8 cellular contexts compared by ENCODE assay signal in the genomic region with DNA sequence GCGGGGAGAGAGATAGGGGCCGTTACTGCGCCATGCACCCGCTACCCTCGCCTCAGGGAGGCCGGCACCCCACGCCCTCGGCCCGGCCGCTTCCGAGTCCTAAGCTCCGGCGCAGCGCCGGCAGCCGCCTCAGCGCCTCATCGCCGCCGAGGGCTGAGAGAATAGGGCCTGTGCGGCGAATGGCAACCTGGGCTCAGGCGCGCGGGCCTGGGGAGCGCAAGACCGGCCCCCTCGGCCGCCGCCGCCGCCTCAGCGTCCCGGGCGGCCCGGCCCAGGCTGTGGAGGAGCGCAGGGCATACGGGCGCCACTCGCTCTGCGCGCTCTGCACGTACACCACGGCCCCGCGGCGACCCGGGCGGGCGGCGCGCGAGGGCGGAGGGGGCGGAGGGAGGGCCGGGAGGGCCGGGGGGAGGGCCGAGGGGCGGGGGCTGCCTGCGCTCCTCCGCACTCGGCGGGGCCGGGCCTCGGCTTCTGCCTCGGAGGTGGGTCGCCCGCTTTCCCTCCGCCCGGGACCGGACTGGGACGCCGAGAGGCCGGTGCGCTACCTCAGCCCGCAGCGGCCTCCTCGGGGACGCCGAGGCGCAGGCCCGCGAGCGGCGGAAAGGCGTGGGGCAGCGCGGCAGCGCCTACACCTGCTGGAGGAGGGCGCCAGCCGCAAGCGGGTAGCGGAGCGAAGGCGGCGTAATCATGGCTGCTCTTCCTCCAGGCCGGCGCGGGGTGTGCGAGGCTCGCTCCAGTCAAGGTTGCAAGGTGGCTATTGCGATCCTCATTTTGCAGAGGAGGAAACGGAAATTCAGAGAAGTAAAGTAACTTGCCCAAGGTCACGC. TPM values are rescaled to one million over a fixed set of nuclear protein-coding genes. Genes with fewer than 3 reads are reported as not detected.
DNase-seq lines count a peak whose midpoint lies in the region; ATAC-seq, FAIRE-seq and TF ChIP-seq lines count a peak whose summit lies in the region.

Gene EGLN1, minus strand, starts transcription at position 317 of the 827 bp plus-strand sequence. CDS start 399 bp downstream, outside the sequence.

- ATAC-seq in GM21717 (IDR thresholded peaks at IDR 0.05; ENCODE audit: unreplicated experiment) = peak; percentile 78
- peak; percentile 86 for ATAC-seq in activated T-cell treated with anti-CD3 and anti-CD28 coated beads, Interleukin-2, amount 50 U/mL, for 72 hours (replicated peaks in 1 of 2)
- peak; percentile 80 to 82 for ATAC-seq in naive B cell (ENCODE audit: low read depth in 2 of 2)
- ATAC-seq in stimulated activated effector memory CD8-positive, alpha-beta T cell treated with anti-CD3 and anti-CD28 coated beads, Interleukin-12 subunit alpha, Interleukin-12 subunit beta, amount 100 ng/mL, for 72 hours = peak; percentile 91

- no peaks in the 10 kb centered on the region for H3K27me3 ChIP-seq in esophagus squamous epithelium

- peaks cover 7% of the 10 kb centered on the region for H3K27me3 Mint-ChIP-seq in activated T-cell treated with anti-CD3 and anti-CD28 coated beads, Interleukin-2, amount 50 U/mL, for 72 hours (ENCODE audit: low read depth)
- no peaks in the 10 kb centered on the region for H3K27me3 Mint-ChIP-seq in naive B cell

- peaks cover 39% of the 10 kb centered on the region for H3K4me1 Mint-ChIP-seq in activated T-cell treated with anti-CD3 and anti-CD28 coated beads, Interleukin-2, amount 50 U/mL, for 72 hours (ENCODE audit: low read depth)
- H3K4me1 Mint-ChIP-seq in naive B cell = peaks cover 37 to 40% (median 39%) of the 10 kb centered on the region in 3 donors
- H3K4me1 Mint-ChIP-seq in stimulated activated effector memory CD8-positive, alpha-beta T cell treated with anti-CD3 and anti-CD28 coated beads, Interleukin-12 subunit alpha, Interleukin-12 subunit beta, amount 100 ng/mL, for 72 hours = peaks cover 26% of the 10 kb centered on the region

- peak within 1 kb of the TSS; percentile 62 for H3K4me3 ChIP-seq in Jurkat, Clone E6-1 (ENCODE audit: low read length)
- peak within 1 kb of the TSS; percentile 65 to 96 (median 70) for H3K4me3 ChIP-seq in esophagus squamous epithelium

- peaks cover 23 to 48% (median 24%) of the 10 kb centered on the region in 3 donors for H3K4me1 ChIP-seq in esophagus squamous epithelium

- TF ChIP-seq CTCF in esophagus squamous epithelium (IDR thresholded peaks at IDR 0.05) = peak in 3 of 6 experiments; percentile 14 to 40 (median 37)

- peak in 2 of 4 donors; percentile 78 to 89 for TF ChIP-seq POLR2A in esophagus squamous epithelium (IDR thresholded peaks at IDR 0.05)

- FAIRE-seq in RCC 7860 (lab: Jason Lieb, UNC) = no peak

- no peaks in the 10 kb centered on the region for H3K9me3 ChIP-seq in esophagus squamous epithelium

- DNase-seq in DMS79 (lab: John Stamatoyannopoulos, UW) = peak; percentile 70
- DNase-seq in Jurkat, Clone E6-1 (ENCODE audit: low read depth, low spot score) = peak; percentile 64
- peak; percentile 81 for DNase-seq in RCC 7860 (ENCODE audit: low spot score)
- peak; percentile 84 to 86 for DNase-seq in activated T-cell treated with anti-CD3 and anti-CD28 coated beads, Interleukin-2, amount 50 U/mL, for 72 hours
- peak; percentile 30 for DNase-seq in esophagus squamous epithelium (lab: John Stamatoyannopoulos, UW)
- peak; percentile 83 for DNase-seq in naive B cell
- DNase-seq in stimulated activated effector memory CD8-positive, alpha-beta T cell treated with anti-CD3 and anti-CD28 coated beads, Interleukin-12 subunit alpha, Interleukin-12 subunit beta, amount 100 ng/mL, for 72 hours (ENCODE audit: low spot score in 2 of 2) = peak; percentile 77 to 89

- intact Hi-C loops in esophagus squamous epithelium (cut with DNase I) = loop anchor here (10.0 kb wide), 1 partner anchor 103 kb away; the partner anchor contains the start of gene TSNAX

- H3K9me3 Mint-ChIP-seq in activated T-cell treated with anti-CD3 and anti-CD28 coated beads, Interleukin-2, amount 50 U/mL, for 72 hours = no peaks in the 10 kb centered on the region
- no peaks in the 10 kb centered on the region for H3K9me3 Mint-ChIP-seq in naive B cell
- no peaks in the 10 kb centered on the region for H3K9me3 Mint-ChIP-seq in stimulated activated effector memory CD8-positive, alpha-beta T cell treated with anti-CD3 and anti-CD28 coated beads, Interleukin-12 subunit alpha, Interleukin-12 subunit beta, amount 100 ng/mL, for 72 hours

- 0% methylated on average over 2 to 8 of the region's 104 CpGs for WGBS in esophagus squamous epithelium, 2 donors

- peaks cover 5 to 6% of the 10 kb centered on the region in 2 donors for H3K36me3 Mint-ChIP-seq in activated T-cell treated with anti-CD3 and anti-CD28 coated beads, Interleukin-2, amount 50 U/mL, for 72 hours (ENCODE audit: insufficient read depth in 2 of 2)
- H3K36me3 Mint-ChIP-seq in naive B cell = peaks cover 0 to 4% of the 10 kb centered on the region in 2 donors
- peaks cover 32% of the 10 kb centered on the region for H3K36me3 Mint-ChIP-seq in stimulated activated effector memory CD8-positive, alpha-beta T cell treated with anti-CD3 and anti-CD28 coated beads, Interleukin-12 subunit alpha, Interleukin-12 subunit beta, amount 100 ng/mL, for 72 hours

- H3K27ac ChIP-seq in esophagus squamous epithelium = peak within 1 kb of the TSS; percentile 88 to 99 (median 98)

- H3K4me3 Mint-ChIP-seq in activated T-cell treated with anti-CD3 and anti-CD28 coated beads, Interleukin-2, amount 50 U/mL, for 72 hours = peak within 1 kb of the TSS; percentile 87 to 95
- peak within 1 kb of the TSS; percentile 80 to 97 (median 93) for H3K4me3 Mint-ChIP-seq in naive B cell
- peak within 1 kb of the TSS; percentile 82 for H3K4me3 Mint-ChIP-seq in stimulated activated effector memory CD8-positive, alpha-beta T cell treated with anti-CD3 and anti-CD28 coated beads, Interleukin-12 subunit alpha, Interleukin-12 subunit beta, amount 100 ng/mL, for 72 hours

- no peaks in the 10 kb centered on the region for H3K36me3 ChIP-seq in esophagus squamous epithelium

- peak within 1 kb of the TSS; percentile 82 for H3K27ac Mint-ChIP-seq in activated T-cell treated with anti-CD3 and anti-CD28 coated beads, Interleukin-2, amount 50 U/mL, for 72 hours
- peak within 1 kb of the TSS; percentile 71 to 96 (median 93) for H3K27ac Mint-ChIP-seq in naive B cell
- H3K27ac Mint-ChIP-seq in stimulated activated effector memory CD8-positive, alpha-beta T cell treated with anti-CD3 and anti-CD28 coated beads, Interleukin-12 subunit alpha, Interleukin-12 subunit beta, amount 100 ng/mL, for 72 hours = peak within 1 kb of the TSS; percentile 83

RNA-seq across cellular contexts. Expression of gene EGLN1, which starts in this region (rescaled TPM):
- polyA plus RNA-seq in Jurkat, Clone E6-1 (2012; ENCODE audit: insufficient read depth, insufficient read length) = 6.7 TPM
- total RNA-seq in activated T-cell treated with anti-CD3 and anti-CD28 coated beads, Interleukin-2, amount 50 U/mL, for 72 hours = 10 to 100 TPM; 13.8 to 18.5 TPM
- 10 to 100 TPM; 21.8 to 36.0 (median 28.7) TPM for total RNA-seq in esophagus squamous epithelium
- 10 to 100 TPM; 16.4 to 30.6 (median 21.6) TPM for polyA plus RNA-seq in naive B cell (ENCODE audit: low read depth in 6 of 6)

Comparison
In these comparisons a context has a peak if more than half of its experiments do, and no peak if none do; other contexts are left out.
1. Peak in every context shown above with its lines: DNase-seq, ATAC-seq, H3K4me3 ChIP-seq and H3K27ac ChIP-seq.
2. DNase-seq: peak in every context shown above with its lines; median percentile 85 in activated T-cell treated with anti-CD3 and anti-CD28 coated beads, Interleukin-2, amount 50 U/mL, for 72 hours; 83 in naive B cell; 83 in stimulated activated effector memory CD8-positive, alpha-beta T cell treated with anti-CD3 and anti-CD28 coated beads, Interleukin-12 subunit alpha, Interleukin-12 subunit beta, amount 100 ng/mL, for 72 hours; 81 in RCC 7860; 70 in DMS79; 64 in Jurkat, Clone E6-1; 30 in esophagus squamous epithelium.